Comparison of ENCODE assay signal across 29 cellular contexts in genomic region chr4:165403667-165404066, GRCh38. TPM values are rescaled to one million over a fixed set of nuclear protein-coding genes. Genes with fewer than 3 reads are reported as not detected.
DNase-seq lines count a peak whose midpoint lies in the region; ATAC-seq and TF ChIP-seq lines count a peak whose summit lies in the region.
"Had no signal": no experiment of that assay in that cellular context is flagged by ENCODE, and none has a peak within 500 bp of the region (broad histone marks: within the 10 kb centered on the region; RNA-seq: fewer than 3 reads in every experiment).

No MANE protein-coding gene starts in this region.

- no peak overlapping the region for H2AFZ ChIP-seq in neural progenitor cell (replicated peaks)
- H2AFZ ChIP-seq: parathyroid adenoma had no signal

- peak; percentile 18 for TF ChIP-seq CTCF in astrocyte of the cerebellum (IDR thresholded peaks at IDR 0.05; ENCODE audit: low read depth, low read length, missing control alignments)
- TF ChIP-seq CTCF in neural progenitor cell (IDR thresholded peaks at IDR 0.05): no peak

- H3K4me2 ChIP-seq in neural progenitor cell: no peak overlapping the region
- H3K4me2 ChIP-seq: BLaER1 had no signal

- no peaks in the 10 kb centered on the region for H3K36me3 ChIP-seq in neural progenitor cell
- H3K36me3 ChIP-seq: BLaER1, lower lobe of right lung, suprapubic skin had no signal

- H3K79me2 ChIP-seq in neural progenitor cell (ENCODE audit: low read depth): no peaks in the 10 kb centered on the region
- H3K79me2 ChIP-seq: parathyroid adenoma had no signal

- no peaks in the 10 kb centered on the region for H3K4me1 ChIP-seq in neural progenitor cell
- H3K4me1 ChIP-seq: BLaER1, lower lobe of right lung, suprapubic skin had no signal

- H3K27me3 Mint-ChIP-seq in neural progenitor cell (ENCODE audit: insufficient read depth, low read depth): peaks cover 2% of the 10 kb centered on the region

- peaks cover 33% of the 10 kb centered on the region for H3K36me3 Mint-ChIP-seq in neural progenitor cell
- H3K36me3 Mint-ChIP-seq: stimulated activated naive B cell treated with anti-CD40 and anti-IgM and Interleukin-4, amounts not matched to agents 10 μg/mL and 1 μg/mL and 100 μg/mL, for 72 hours had no signal

- H3K4me3 Mint-ChIP-seq in neural progenitor cell: no peak overlapping the region
- H3K4me3 Mint-ChIP-seq: nephron progenitor cell; stimulated activated naive B cell treated with anti-CD40 and anti-IgM and Interleukin-4, amounts not matched to agents 10 μg/mL and 1 μg/mL and 100 μg/mL, for 72 hours had no signal

- no peaks in the 10 kb centered on the region for H3K9me3 ChIP-seq in neural progenitor cell (ENCODE audit: low read depth)
- H3K9me3 ChIP-seq: BLaER1, lower lobe of right lung, suprapubic skin had no signal

- H3K4me3 ChIP-seq in astrocyte of the cerebellum (ENCODE audit: low read depth, low read length) (no peak overlapping the region), neural progenitor cell (no peak overlapping the region)
- H3K4me3 ChIP-seq: BLaER1, lower lobe of right lung, suprapubic skin had no signal

- in situ Hi-C loops in astrocyte of the cerebellum (cut with HindIII; ENCODE audit: low sequenced_read_pairs): no loop called here

- no peak overlapping the region for H3K9ac ChIP-seq in neural progenitor cell
- H3K9ac ChIP-seq: BLaER1, parathyroid adenoma had no signal

- no peak for ATAC-seq in GM19397 (IDR thresholded peaks at IDR 0.05; ENCODE audit: unreplicated experiment)
- ATAC-seq: lower lobe of right lung; right cardiac atrium; stimulated activated naive B cell treated with anti-CD40 and anti-IgM and Interleukin-4, amounts not matched to agents 10 μg/mL and 1 μg/mL and 100 μg/mL, for 72 hours had no signal

- no peak overlapping the region for H3K27ac ChIP-seq in neural progenitor cell
- H3K27ac ChIP-seq: BLaER1, lower lobe of right lung, parathyroid adenoma, suprapubic skin had no signal

- DNase-seq in NCI-H748 (lab: John Stamatoyannopoulos, UW; ENCODE audit: unreplicated experiment) (peak; percentile 15), NCI-H748 treated with DMSO at 0.1 percent for 48 hours (lab: John Stamatoyannopoulos, UW) (no peak), NCI-H2081 (lab: John Stamatoyannopoulos, UW) (peak; percentile 63 to 89), astrocyte of the cerebellum (ENCODE audit: low read depth) (no peak), neural progenitor cell (ENCODE audit: low spot score) (no peak), hepatic stellate cell (ENCODE audit: low spot score) (no peak), cortex of kidney (lab: John Stamatoyannopoulos, UW) (no peak)
- DNase-seq: activated CD4-positive, alpha-beta T cell treated with anti-CD3 and anti-CD28 coated beads for 48 hours; activated naive CD4-positive, alpha-beta T cell; activated T-cell treated with anti-CD3 and anti-CD28 coated beads, Interleukin-2, amount 50 U/mL, for 48 hours; COR-L47; dermis blood vessel endothelial cell; KG1; kidney; lower lobe of right lung; MM.1S; NCI-H187; NCI-H226; nephron progenitor cell; right cardiac atrium; stimulated activated CD4-positive, alpha-beta T cell treated with anti-CD3 and anti-CD28 coated beads, Interleukin-4, amount 100 ng/mL, for 1 hour; stimulated activated naive B cell treated with anti-CD40 and anti-IgM and Interleukin-4, amounts not matched to agents 10 μg/mL and 1 μg/mL and 100 μg/mL, for 72 hours; T-helper 2 cell had no signal

- H3K27me3 ChIP-seq in neural progenitor cell: no peaks in the 10 kb centered on the region
- H3K27me3 ChIP-seq: BLaER1, suprapubic skin had no signal

- H3F3A ChIP-seq in neural progenitor cell (ENCODE audit: low read depth): no peaks in the 10 kb centered on the region

- H3K27ac Mint-ChIP-seq in neural progenitor cell: peak overlapping the region; percentile 39
- H3K27ac Mint-ChIP-seq: nephron progenitor cell; stimulated activated naive B cell treated with anti-CD40 and anti-IgM and Interleukin-4, amounts not matched to agents 10 μg/mL and 1 μg/mL and 100 μg/mL, for 72 hours had no signal

- peaks cover 16% of the 10 kb centered on the region for H3K9me3 Mint-ChIP-seq in neural progenitor cell
- H3K9me3 Mint-ChIP-seq: nephron progenitor cell; stimulated activated naive B cell treated with anti-CD40 and anti-IgM and Interleukin-4, amounts not matched to agents 10 μg/mL and 1 μg/mL and 100 μg/mL, for 72 hours had no signal

- no peaks in the 10 kb centered on the region for H4K20me1 ChIP-seq in neural progenitor cell (ENCODE audit: low read depth)
- H4K20me1 ChIP-seq: BLaER1 had no signal

- H3K4me1 Mint-ChIP-seq in neural progenitor cell: peaks cover 23% of the 10 kb centered on the region
- H3K4me1 Mint-ChIP-seq: nephron progenitor cell had no signal

RNA-seq across cellular contexts. Expression of gene CPE, which starts 24.9 kb away (rescaled TPM):
- 43.6 and 47.4 TPM in 2 replicates for total RNA-seq in neural progenitor cell (ENCODE audit: low replicate concordance)
- total RNA-seq: activated CD8-positive, alpha-beta memory T cell treated with anti-CD3 and anti-CD28 coated beads for 36 hours; HT-29 had no signal

Comparison
In these comparisons a context has a peak if more than half of its experiments do, and no peak if none do; other contexts are left out.
1. DNase-seq: peak in NCI-H748 (single experiment) and NCI-H2081 (2 of 2); none in NCI-H748 treated with DMSO at 0.1 percent for 48 hours (single experiment), astrocyte of the cerebellum (single experiment), neural progenitor cell (single experiment), hepatic stellate cell (single experiment) and cortex of kidney (single experiment).